Comparison of ENCODE assay signal across 21 cellular contexts in the genomic region with DNA sequence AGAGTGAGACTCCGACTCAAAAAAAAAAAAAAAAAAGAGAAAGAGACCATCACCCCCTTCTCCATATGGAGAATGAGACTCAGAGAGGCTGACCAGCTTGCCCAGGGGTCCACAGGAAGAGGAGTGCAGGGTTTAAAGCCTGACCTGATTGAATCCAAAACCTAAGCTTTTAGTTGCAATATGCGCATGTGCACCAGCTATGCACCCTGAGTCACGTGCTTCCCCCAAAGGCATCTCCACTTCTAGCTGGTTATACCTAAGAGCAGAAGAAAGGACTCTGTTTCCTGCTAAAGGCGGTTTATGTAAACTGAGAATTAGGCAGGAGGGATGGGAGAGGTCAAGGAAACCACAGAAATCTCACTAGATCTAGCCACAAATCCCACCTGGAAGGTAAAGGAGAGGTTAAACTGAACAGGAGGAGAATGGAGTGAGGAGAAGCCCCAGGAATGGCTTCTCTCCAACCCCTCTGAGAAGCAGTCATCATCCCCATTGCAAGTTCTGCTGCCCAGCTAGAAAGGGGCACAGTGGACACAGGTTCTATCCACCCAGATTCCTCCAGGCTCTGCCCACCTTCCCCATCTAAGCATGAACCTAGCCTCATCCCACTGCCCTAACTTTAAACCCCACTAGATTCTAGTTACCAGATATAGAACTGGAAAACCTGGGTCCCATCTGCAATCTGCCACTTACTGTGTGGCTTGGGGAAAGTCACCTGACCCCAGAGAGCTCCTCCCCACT.
"Had no signal": no experiment of that assay in that cellular context is flagged by ENCODE, and none has a peak within 500 bp of the region (broad histone marks: within the 10 kb centered on the region; RNA-seq: fewer than 3 reads in every experiment).

No MANE protein-coding gene starts in this region.

- H3K4me3 ChIP-seq: dorsolateral prefrontal cortex, gastrocnemius medialis, left ventricle myocardium inferior, lower lobe of right lung, neural progenitor cell, pancreas, right lobe of liver, suprapubic skin, thyroid gland, uterus had no signal

- H3K27ac ChIP-seq: dorsolateral prefrontal cortex, gastrocnemius medialis, left ventricle myocardium inferior, lower lobe of right lung, neural progenitor cell, pancreas, right lobe of liver, suprapubic skin, thyroid gland, uterus had no signal

- DNase-seq: cortex of kidney; dorsolateral prefrontal cortex; effector memory CD4-positive, alpha-beta T cell; gastrocnemius medialis; glutamatergic neuron; immature natural killer cell; kidney; left cardiac atrium; left ventricle myocardium inferior; lower lobe of right lung; midbrain; nucleus accumbens; pancreas; right lobe of liver; stimulated activated CD4-positive, alpha-beta T cell treated with anti-CD3 and anti-CD28 coated beads, Interleukin-4, amount 100 ng/mL, for 1 hour; stimulated activated CD8-positive, alpha-beta memory T cell treated with anti-CD3 and anti-CD28 coated beads, Interleukin-4, amount 100 ng/mL, for 48 hours; stimulated activated naive CD8-positive, alpha-beta T cell treated with anti-CD3 and anti-CD28 coated beads, Interleukin-15, Interleukin-2, amounts not matched to agents 100 U/mL and 50 U/mL, for 24 hours; thyroid gland; uterus had no signal
